In genomic region chr2:156492979-156493378, GRCh38 we compare ENCODE assay signal across 24 cellular contexts.
"Had no signal": no experiment of that assay in that cellular context is flagged by ENCODE, and none has a peak within 500 bp of the region (broad histone marks: within the 10 kb centered on the region; RNA-seq: fewer than 3 reads in every experiment).

No MANE protein-coding gene starts in this region.

- H3K36me3 Mint-ChIP-seq: activated naive CD4-positive, alpha-beta T cell treated with anti-CD3 and anti-CD28 coated beads, Interleukin-2, amount 50 U/mL, for 72 hours had no signal

- H3K27me3 Mint-ChIP-seq: activated CD4-positive, alpha-beta T cell treated with anti-CD3 and anti-CD28 coated beads for 36 hours; activated CD8-positive, alpha-beta T cell treated with anti-CD3 and anti-CD28 coated beads for 36 hours; IgD-negative memory B cell had no signal

- H3K27ac Mint-ChIP-seq: activated CD4-positive, alpha-beta T cell treated with anti-CD3 and anti-CD28 coated beads for 36 hours; activated CD8-positive, alpha-beta T cell treated with anti-CD3 and anti-CD28 coated beads for 36 hours; activated naive CD4-positive, alpha-beta T cell treated with anti-CD3 and anti-CD28 coated beads, Interleukin-2, amount 50 U/mL, for 72 hours; activated T-helper 1 cell treated with anti-CD3 and anti-CD28 coated beads, Interleukin-12 subunit alpha, Interleukin-12 subunit beta, Interleukin-2, Interleukin-4 antibody, amounts not matched to agents 30 ng/mL and 10 ng/mL and 1 ng/mL, durations not matched to agents 14 hours and 24 hours and 36 hours; IgD-negative memory B cell had no signal

- H3K9me3 Mint-ChIP-seq: activated CD8-positive, alpha-beta T cell treated with anti-CD3 and anti-CD28 coated beads for 36 hours; activated naive CD4-positive, alpha-beta T cell treated with anti-CD3 and anti-CD28 coated beads, Interleukin-2, amount 50 U/mL, for 72 hours; activated T-helper 1 cell treated with anti-CD3 and anti-CD28 coated beads, Interleukin-12 subunit alpha, Interleukin-12 subunit beta, Interleukin-2, Interleukin-4 antibody, amounts not matched to agents 30 ng/mL and 10 ng/mL and 1 ng/mL, durations not matched to agents 14 hours and 24 hours and 36 hours; IgD-negative memory B cell had no signal

- FAIRE-seq: bronchial epithelial cell had no signal

- ATAC-seq: activated CD4-positive, alpha-beta T cell treated with anti-CD3 and anti-CD28 coated beads for 36 hours; activated CD8-positive, alpha-beta T cell treated with anti-CD3 and anti-CD28 coated beads for 36 hours had no signal

- DNase-seq: activated CD4-positive, alpha-beta T cell treated with anti-CD3 and anti-CD28 coated beads for 36 hours; activated CD4-positive, alpha-beta T cell treated with anti-CD3 and anti-CD28 coated beads, Interleukin-2, amount 50 U/mL, for 1 hour; activated CD4-positive, CD25-positive, alpha-beta regulatory T cell; activated CD8-positive, alpha-beta memory T cell treated with anti-CD3 and anti-CD28 coated beads, Interleukin-2, amount 50 U/mL, for 4 hours; activated CD8-positive, alpha-beta T cell treated with anti-CD3 and anti-CD28 coated beads for 36 hours; activated effector memory CD4-positive, alpha-beta T cell treated with anti-CD3 and anti-CD28 coated beads, Interleukin-2, amount 50 U/mL, for 16 hours; activated naive CD4-positive, alpha-beta T cell treated with Interleukin-2 at 50 U/mL for 16 hours; central memory CD4-positive, alpha-beta T cell; MV-4-11; NCI-H1105; NCI-H1436; NCI-H1694 treated with DMSO at 0.1 percent for 48 hours; NCI-H2081; NCI-H446; NCI-H524; SIG-M5; T-helper 1 cell had no signal

- H3K4me2 ChIP-seq: KMS-11 had no signal

- H3K4me3 Mint-ChIP-seq: activated CD4-positive, alpha-beta T cell treated with anti-CD3 and anti-CD28 coated beads for 36 hours; activated CD8-positive, alpha-beta T cell treated with anti-CD3 and anti-CD28 coated beads for 36 hours; activated T-helper 1 cell treated with anti-CD3 and anti-CD28 coated beads, Interleukin-12 subunit alpha, Interleukin-12 subunit beta, Interleukin-2, Interleukin-4 antibody, amounts not matched to agents 30 ng/mL and 10 ng/mL and 1 ng/mL, durations not matched to agents 14 hours and 24 hours and 36 hours had no signal

- H3K4me3 ChIP-seq: SK-N-MC had no signal

- H3K9ac ChIP-seq: KMS-11 had no signal

- H3K27ac ChIP-seq: KMS-11, SK-N-MC, VCaP had no signal
